ENCODE assay signal across 19 cellular contexts in the genomic region with DNA sequence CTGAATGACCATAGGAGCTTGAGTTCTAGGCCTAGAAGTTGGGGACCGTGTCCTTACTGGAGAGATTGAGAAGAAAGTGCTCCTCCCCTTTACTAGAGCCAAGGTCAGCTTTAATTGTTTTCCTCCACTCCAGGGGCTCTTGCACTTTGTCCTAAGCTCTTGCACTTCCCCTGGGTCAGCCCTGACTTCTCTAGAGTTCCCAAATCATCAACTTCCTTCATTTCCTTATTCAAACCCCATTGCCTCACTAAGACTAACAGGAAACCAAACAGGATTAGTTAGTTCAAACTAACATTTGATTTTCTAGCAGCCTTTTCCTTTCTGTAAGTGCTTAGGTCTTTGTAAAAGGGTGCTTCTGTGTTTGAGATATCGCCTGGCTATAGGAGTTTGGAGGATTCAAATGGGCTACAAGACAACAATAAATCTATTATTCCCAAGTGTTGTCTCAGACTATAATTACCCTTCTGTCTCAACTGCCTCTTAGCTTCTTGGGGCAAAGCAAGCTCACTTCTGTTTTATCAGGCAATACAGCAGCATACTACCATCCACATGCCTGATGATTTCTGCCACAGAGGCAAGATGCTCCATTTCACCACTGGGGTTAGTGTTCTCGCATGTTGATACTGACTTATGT. TPM values are rescaled to one million over a fixed set of nuclear protein-coding genes. Genes with fewer than 3 reads are reported as not detected.
DNase-seq lines count a peak whose midpoint lies in the region; FAIRE-seq and TF ChIP-seq lines count a peak whose summit lies in the region.
"Had no signal": no experiment of that assay in that cellular context is flagged by ENCODE, and none has a peak within 500 bp of the region (broad histone marks: within the 10 kb centered on the region; RNA-seq: fewer than 3 reads in every experiment).

No MANE protein-coding gene starts in this region.

- H2AFZ ChIP-seq in endothelial cell of umbilical vein (ENCODE audit: low read depth, low read length) (no peak overlapping the region), SK-N-SH (ENCODE audit: low read depth) (no peak overlapping the region)

- FAIRE-seq in endothelial cell of umbilical vein (lab: Jason Lieb, UNC) = no peak
- FAIRE-seq: islet of Langerhans, K562, urothelium cell line had no signal

- H3K4me2 ChIP-seq in endothelial cell of umbilical vein (ENCODE audit: insufficient read depth, low read length) (no peak overlapping the region), SK-N-SH (no peak overlapping the region)

- BruUV-seq in endothelial cell of umbilical vein (replicated peaks; lab: Mats Ljungman, UMichigan) = no TSS peak

- no peaks in the 10 kb centered on the region for H3F3A ChIP-seq in SK-N-SH (replicated peaks; ENCODE audit: insufficient read depth)

- no peak overlapping the region for H3K4me3 ChIP-seq in endothelial cell of umbilical vein (replicated peaks in 1 of 3; ENCODE audit: insufficient read depth in 1 of 3, low read depth in 1 of 3, low read length in 3 of 3)
- H3K4me3 ChIP-seq in SK-N-SH (ENCODE audit: low read depth in 2 of 2, low read length in 1 of 2) = no peak overlapping the region
- H3K4me3 ChIP-seq: esophagus muscularis mucosa, K562 had no signal

- intact Hi-C loops in endothelial cell of umbilical vein (cut with micrococcal nuclease) = no loop called here

- dilution Hi-C loops in endothelial cell of umbilical vein (cut with MboI; ENCODE audit: extremely low pct_ligation_motif_present, low sequenced_read_pairs) = no loop called here

- TF ChIP-seq CTCF in endothelial cell of umbilical vein (IDR thresholded peaks at IDR 0.05; ENCODE audit: extremely low read depth in 1 of 2, insufficient read depth in 1 of 2, low read depth in 1 of 2, low read length in 2 of 2) (no peak), SK-N-SH (IDR thresholded peaks at IDR 0.05) (no peak)

- no peak overlapping the region for H3K9ac ChIP-seq in endothelial cell of umbilical vein (replicated peaks; ENCODE audit: extremely low read depth, insufficient read depth, low read length)
- H3K9ac ChIP-seq in SK-N-SH = no peak overlapping the region

- H3K27ac ChIP-seq in endothelial cell of umbilical vein (ENCODE audit: insufficient read depth, low read depth, low read length) (no peak overlapping the region), SK-N-SH (ENCODE audit: low read depth in 2 of 2, low read length in 1 of 2) (no peak overlapping the region)
- H3K27ac ChIP-seq: esophagus muscularis mucosa, HL-60, neutrophil had no signal

- TF ChIP-seq EP300 in SK-N-SH (IDR thresholded peaks at IDR 0.05; ENCODE audit: borderline replicate concordance in 1 of 2, low read depth in 1 of 2, low read length in 1 of 2) = no peak

- H3K9me2 ChIP-seq in SK-N-SH = no peaks in the 10 kb centered on the region

- H3K9me1 ChIP-seq in endothelial cell of umbilical vein (replicated peaks; ENCODE audit: control insufficient read depth, extremely low read depth, insufficient read depth, low read length) = no peaks in the 10 kb centered on the region

- DNase-seq in AML-193 (lab: John Stamatoyannopoulos, UW) (peak; percentile 35 to 43), Kasumi-1 (lab: John Stamatoyannopoulos, UW) (peak; percentile 29 to 58), endothelial cell of umbilical vein (ENCODE audit: low read depth, low spot score) (peak; percentile 17), medulla oblongata (ENCODE audit: extremely low spot score) (peak; percentile 50), D341Med (ENCODE audit: low spot score) (no peak), SK-N-SH (no peak)
- DNase-seq in activated CD4-positive, CD25-positive, alpha-beta regulatory T cell treated with anti-CD3 and anti-CD28 coated beads, Interleukin-2, amount 50 U/mL, for 72 hours = no peak
- no peak for DNase-seq in central memory CD4-positive, alpha-beta T cell
- DNase-seq: activated CD4-positive, CD25-positive, alpha-beta regulatory T cell; EL; NCI-H1417; NCI-H2227 treated with DMSO at 0.1 percent for 48 hours; T-helper 2 cell had no signal

- WGBS in SK-N-SH (ENCODE audit: low lambda C conversion rate) = 65% methylated on average over 3 of the region's 3 CpGs

- H4K20me1 ChIP-seq in endothelial cell of umbilical vein (replicated peaks; ENCODE audit: control insufficient read depth, extremely low read depth, insufficient read depth, low read length) (no peaks in the 10 kb centered on the region), SK-N-SH (ENCODE audit: insufficient read depth) (no peaks in the 10 kb centered on the region)

- H3K36me3 ChIP-seq in endothelial cell of umbilical vein (ENCODE audit: control insufficient read depth in 2 of 2, extremely low read depth in 1 of 2, insufficient read depth in 2 of 2, low read length in 2 of 2) = no peaks in the 10 kb centered on the region
- H3K36me3 ChIP-seq in SK-N-SH (replicated peaks in 1 of 2; ENCODE audit: control insufficient read depth in 1 of 2, insufficient read depth in 2 of 2, low read length in 1 of 2) = no peaks in the 10 kb centered on the region
- H3K36me3 ChIP-seq: esophagus muscularis mucosa, neutrophil had no signal

- TF ChIP-seq RAD21 in SK-N-SH (IDR thresholded peaks at IDR 0.05; ENCODE audit: low read length) = no peak

- CTCF ChIA-PET in endothelial cell of umbilical vein (lab: Charles Lee) = interaction anchor here (1.1 kb wide), 1 partner anchor 507 kb away, joined by 3 read pairs; no protein-coding TSS in a partner anchor
- CTCF ChIA-PET in SK-N-SH (lab: Yijun Ruan, JAX) = interaction anchor here (0.8 to 1.6 kb wide), 2 partner anchors 16 to 508 kb away, joined by 3 to 4 read pairs; no protein-coding TSS in a partner anchor

- H3K27me3 ChIP-seq in endothelial cell of umbilical vein (ENCODE audit: control insufficient read depth in 2 of 2, insufficient read depth in 2 of 2, low read length in 2 of 2) (peaks cover 5 to 9% of the 10 kb centered on the region in 2 experiments), SK-N-SH (ENCODE audit: insufficient read depth) (peaks cover 17% of the 10 kb centered on the region; the same call in 1 of the 2 replicates)
- H3K27me3 ChIP-seq: neutrophil had no signal

- no peak for TF ChIP-seq POLR2A in endothelial cell of umbilical vein (IDR thresholded peaks at IDR 0.05; ENCODE audit: low read depth, low read length)

- POLR2A ChIA-PET in endothelial cell of umbilical vein (lab: Charles Lee) (no interaction called here), SK-N-SH (lab: Yijun Ruan, JAX) (no interaction called here)

- H3K4me1 ChIP-seq in endothelial cell of umbilical vein (ENCODE audit: control insufficient read depth, extremely low read depth, insufficient read depth, low read length) = no peaks in the 10 kb centered on the region
- H3K4me1 ChIP-seq in SK-N-SH (ENCODE audit: control insufficient read depth in 1 of 2, insufficient read depth in 2 of 2, low read depth in 1 of 2, low read length in 1 of 2) = peaks cover 0 to 14% of the 10 kb centered on the region in 2 experiments; a peak in 2 of 4 replicates
- H3K4me1 ChIP-seq: esophagus muscularis mucosa had no signal

- no peaks in the 10 kb centered on the region for H3K9me3 ChIP-seq in endothelial cell of umbilical vein (replicated peaks; ENCODE audit: control insufficient read depth, insufficient read depth, low read length)
- H3K9me3 ChIP-seq in SK-N-SH = no peaks in the 10 kb centered on the region
- H3K9me3 ChIP-seq: esophagus muscularis mucosa, neutrophil had no signal

- no peaks in the 10 kb centered on the region for H3K79me2 ChIP-seq in endothelial cell of umbilical vein (ENCODE audit: control insufficient read depth, insufficient read depth, low read length)
- H3K79me2 ChIP-seq in SK-N-SH (ENCODE audit: insufficient read depth) = no peaks in the 10 kb centered on the region

TF ChIP-seq in endothelial cell of umbilical vein, 7 proteins besides CTCF, POLR2A, EP300 and RAD21 (continues in another document):
- TF ChIP-seq EZH2 (IDR thresholded peaks at IDR 0.05; ENCODE audit: borderline replicate concordance, low read depth, low read length, severe bottlenecking) (no peak), GATA2 (IDR thresholded peaks at IDR 0.05; ENCODE audit: insufficient read depth, insufficient read length, low read depth, low read length) (no peak), MYC (IDR thresholded peaks at IDR 0.05; ENCODE audit: low read depth, low read length) (no peak), MAX (IDR thresholded peaks at IDR 0.05; ENCODE audit: insufficient read depth, insufficient read length) (no peak), FOS (IDR thresholded peaks at IDR 0.05; ENCODE audit: borderline replicate concordance, insufficient read depth, low read length) (no peak), POLR2AphosphoS5 (IDR thresholded peaks at IDR 0.05; ENCODE audit: insufficient read depth, low read depth, low read length) (no peak)

TF ChIP-seq in SK-N-SH, 30 proteins besides CTCF, POLR2A, EP300 and RAD21 (continues in another document):
- TF ChIP-seq RCOR1 (IDR thresholded peaks at IDR 0.05; ENCODE audit: low read length) = no peak

RNA-seq across cellular contexts. Expression of gene DTNBP1, which starts 12.8 kb away (rescaled TPM):
- 21.8 and 24.3 TPM in 2 replicates for total RNA-seq in endothelial cell of umbilical vein
- polyA plus RNA-seq in endothelial cell of umbilical vein (26.0 and 28.9 TPM in 2 replicates), SK-N-SH (2012; rRNA removed) (18.4 and 19.7 TPM in 2 replicates)
- 31.7 and 34.2 TPM in 2 replicates for polyA plus RNA-seq in endothelial cell of umbilical vein (2011; cell fraction: cytosol; rRNA removed)
- 20.3 and 26.1 TPM in 2 replicates for polyA plus RNA-seq in endothelial cell of umbilical vein (2011; cell fraction: nucleus; rRNA removed)
- polyA plus RNA-seq in endothelial cell of umbilical vein (2012) = 16.7 and 16.8 TPM in 2 replicates
- polyA minus RNA-seq in endothelial cell of umbilical vein = 20.6 and 23.1 TPM in 2 replicates
- 6.2 TPM for polyA minus RNA-seq in endothelial cell of umbilical vein (2011; cell fraction: cytosol; rRNA and poly(A)+ RNA removed)
- polyA minus RNA-seq in endothelial cell of umbilical vein (2011; cell fraction: nucleus; rRNA and poly(A)+ RNA removed) = 16.6 and 16.8 TPM in 2 replicates
- 15.4 and 18.8 TPM in 2 replicates for polyA plus RNA-seq in SK-N-SH (2012; cell fraction: cytosol; rRNA removed)
- 15.6 and 16.7 TPM in 2 replicates for polyA plus RNA-seq in SK-N-SH (2012; cell fraction: nucleus; rRNA removed)

Comparison
In these comparisons a context has a peak if more than half of its experiments do, and no peak if none do; other contexts are left out.
1. DNase-seq: peak in AML-193 (2 of 2), Kasumi-1 (2 of 2), endothelial cell of umbilical vein (single experiment) and medulla oblongata (single experiment); none in activated CD4-positive, CD25-positive, alpha-beta regulatory T cell treated with anti-CD3 and anti-CD28 coated beads, Interleukin-2, amount 50 U/mL, for 72 hours (single experiment), central memory CD4-positive, alpha-beta T cell (single experiment), D341Med (single experiment) and SK-N-SH (single experiment).